13 cellular contexts compared by ENCODE assay signal in genomic region chr3:47799733-47800132, GRCh38. TPM values are rescaled to one million over a fixed set of nuclear protein-coding genes. Genes with fewer than 3 reads are reported as not detected.
DNase-seq lines count a peak whose midpoint lies in the region; ATAC-seq and TF ChIP-seq lines count a peak whose summit lies in the region.
"Had no signal": no experiment of that assay in that cellular context is flagged by ENCODE, and none has a peak within 500 bp of the region (broad histone marks: within the 10 kb centered on the region; RNA-seq: fewer than 3 reads in every experiment).

No MANE protein-coding gene starts in this region.

- 77 to 83% methylated on average over 4 of the region's 4 CpGs for WGBS in GM23248 (ENCODE audit: low coverage in 1 of 2, low lambda C conversion rate in 2 of 2, missing lambda C conversion rate in 2 of 2), 2 experiments

- intact Hi-C loops in CD14-positive monocyte (cut with micrococcal nuclease), result loop anchor here (5.0 kb wide), 2 partner anchors 277 to 287 kb away; partner anchors contain the start of gene ELP6 (in 1 of the 2)

- in situ Hi-C loops in GM23248 (cut with MboI), result loop anchor here (10.0 kb wide), 1 partner anchor 275 kb away; no protein-coding TSS in a partner anchor

- H3K36me3 ChIP-seq in GM23248 (ENCODE audit: low read depth), result no peaks in the 10 kb centered on the region
- no peaks in the 10 kb centered on the region for H3K36me3 ChIP-seq in kidney epithelial cell (ENCODE audit: control insufficient read depth, insufficient read depth, low read length)

- H3K4me1 ChIP-seq in GM23248 (ENCODE audit: insufficient read depth), result peaks cover 20% of the 10 kb centered on the region

- peaks cover 0 to 8% (median 1%) of the 10 kb centered on the region in 3 donors for H3K27me3 Mint-ChIP-seq in CD14-positive monocyte (ENCODE audit: low read depth in 3 of 3)
- no peaks in the 10 kb centered on the region for H3K27me3 Mint-ChIP-seq in activated T-cell treated with anti-CD3 and anti-CD28 coated beads, Interleukin-2, amount 50 U/mL, for 72 hours (ENCODE audit: low read depth)
- H3K27me3 Mint-ChIP-seq: effector memory CD8-positive, alpha-beta T cell; stimulated activated naive CD8-positive, alpha-beta T cell treated with anti-CD3 and anti-CD28 coated beads, Interleukin-15, Interleukin-2, amounts not matched to agents 100 ng/mL and 50 ng/mL, for 24 hours; T-cell had no signal

- DNase-seq in CD14-positive monocyte (ENCODE audit: low spot score) (no peak), GM23248 (peak; percentile 59), SW480 (ENCODE audit: low spot score) (peak; percentile 20), kidney epithelial cell (ENCODE audit: low read depth) (no peak), NCI-H2029 treated with DMSO at 0.1 percent for 48 hours (lab: John Stamatoyannopoulos, UW) (no peak), ureter (ENCODE audit: low spot score) (no peak), NCI-H524 (lab: John Stamatoyannopoulos, UW) (no peak)
- no peak for DNase-seq in activated T-cell treated with anti-CD3 and anti-CD28 coated beads, Interleukin-2, amount 50 U/mL, for 72 hours
- DNase-seq: effector memory CD8-positive, alpha-beta T cell; NCI-H2107; T-cell had no signal

- H3K27ac ChIP-seq in GM23248, result no peak overlapping the region
- H3K27ac ChIP-seq: skin epidermis had no signal

- peaks cover 20% of the 10 kb centered on the region for H3K4me1 Mint-ChIP-seq in CD14-positive monocyte
- H3K4me1 Mint-ChIP-seq in activated T-cell treated with anti-CD3 and anti-CD28 coated beads, Interleukin-2, amount 50 U/mL, for 72 hours (ENCODE audit: low read depth), result peaks cover 21% of the 10 kb centered on the region

- H3K36me3 Mint-ChIP-seq in CD14-positive monocyte, result no peaks in the 10 kb centered on the region
- peaks cover 0 to 2% of the 10 kb centered on the region in 2 donors for H3K36me3 Mint-ChIP-seq in activated T-cell treated with anti-CD3 and anti-CD28 coated beads, Interleukin-2, amount 50 U/mL, for 72 hours (ENCODE audit: insufficient read depth in 2 of 2)
- H3K36me3 Mint-ChIP-seq: T-cell had no signal

- no peaks in the 10 kb centered on the region for H3K9me3 ChIP-seq in GM23248 (ENCODE audit: low read depth)

- no peaks in the 10 kb centered on the region for H4K20me1 ChIP-seq in GM23248 (ENCODE audit: insufficient read depth)

- H3K9ac ChIP-seq in GM23248, result no peak overlapping the region

- H3K4me3 ChIP-seq in GM23248 (no peak overlapping the region), kidney epithelial cell (ENCODE audit: low read depth, low read length) (no peak overlapping the region)
- H3K4me3 ChIP-seq: skin epidermis had no signal

- no peak overlapping the region for H3K27ac Mint-ChIP-seq in CD14-positive monocyte
- no peak overlapping the region for H3K27ac Mint-ChIP-seq in activated T-cell treated with anti-CD3 and anti-CD28 coated beads, Interleukin-2, amount 50 U/mL, for 72 hours
- H3K27ac Mint-ChIP-seq: effector memory CD8-positive, alpha-beta T cell; stimulated activated naive CD8-positive, alpha-beta T cell treated with anti-CD3 and anti-CD28 coated beads, Interleukin-15, Interleukin-2, amounts not matched to agents 100 ng/mL and 50 ng/mL, for 24 hours; T-cell had no signal

- no peaks in the 10 kb centered on the region for H3K9me2 ChIP-seq in GM23248 (ENCODE audit: insufficient read depth)

- peaks cover 16% of the 10 kb centered on the region; the same call in 1 of the 2 replicates for H3F3A ChIP-seq in GM23248 (ENCODE audit: insufficient read depth)

- peak; percentile 70 for TF ChIP-seq CTCF in CD14-positive monocyte (IDR thresholded peaks at IDR 0.05)
- TF ChIP-seq CTCF in kidney epithelial cell (IDR thresholded peaks at IDR 0.05; ENCODE audit: insufficient read depth, low read length, poor library complexity, severe bottlenecking), result peak; percentile 31

- H3K9me3 Mint-ChIP-seq in CD14-positive monocyte, result no peaks in the 10 kb centered on the region
- no peaks in the 10 kb centered on the region for H3K9me3 Mint-ChIP-seq in activated T-cell treated with anti-CD3 and anti-CD28 coated beads, Interleukin-2, amount 50 U/mL, for 72 hours
- H3K9me3 Mint-ChIP-seq: effector memory CD8-positive, alpha-beta T cell; stimulated activated naive CD8-positive, alpha-beta T cell treated with anti-CD3 and anti-CD28 coated beads, Interleukin-15, Interleukin-2, amounts not matched to agents 100 ng/mL and 50 ng/mL, for 24 hours; T-cell had no signal

- peaks cover 14% of the 10 kb centered on the region for H3K79me2 ChIP-seq in GM23248 (ENCODE audit: insufficient read depth)

- no peak overlapping the region for H3K4me2 ChIP-seq in GM23248 (ENCODE audit: unreplicated experiment)

- no peak overlapping the region for H2AFZ ChIP-seq in GM23248

- no peaks in the 10 kb centered on the region for H3K27me3 ChIP-seq in GM23248 (replicated peaks; ENCODE audit: insufficient read depth)
- no peaks in the 10 kb centered on the region for H3K27me3 ChIP-seq in kidney epithelial cell (ENCODE audit: control insufficient read depth, insufficient read depth, low read length)

- ATAC-seq in activated T-cell treated with anti-CD3 and anti-CD28 coated beads, Interleukin-2, amount 50 U/mL, for 72 hours (replicated peaks in 1 of 2), result no peak
- ATAC-seq: effector memory CD8-positive, alpha-beta T cell; T-cell had no signal

- H3K4me3 Mint-ChIP-seq in CD14-positive monocyte, result no peak overlapping the region
- no peak overlapping the region for H3K4me3 Mint-ChIP-seq in activated T-cell treated with anti-CD3 and anti-CD28 coated beads, Interleukin-2, amount 50 U/mL, for 72 hours
- H3K4me3 Mint-ChIP-seq: effector memory CD8-positive, alpha-beta T cell; stimulated activated naive CD8-positive, alpha-beta T cell treated with anti-CD3 and anti-CD28 coated beads, Interleukin-15, Interleukin-2, amounts not matched to agents 100 ng/mL and 50 ng/mL, for 24 hours; T-cell had no signal

RNA-seq across cellular contexts. Expression of gene DHX30, which starts 3.2 kb away (rescaled TPM):
- polyA plus RNA-seq in CD14-positive monocyte (10 to 100 TPM; 19.4 to 20.1 TPM), GM23248 (2016; fragmentation: Nextera tagmentation; extraction: Ambion mirVana) (42.9 and 44.1 TPM in 2 replicates)
- 65.8 and 70.3 TPM in 2 replicates for total RNA-seq in GM23248 (2014; rRNA removed; shearing (Covaris generic))
- total RNA-seq in kidney epithelial cell (79.4 and 85.2 TPM in 2 replicates), ureter (81.5 TPM)
- total RNA-seq in activated T-cell treated with anti-CD3 and anti-CD28 coated beads, Interleukin-2, amount 50 U/mL, for 72 hours, result 10 to 100 TPM; 71.1 to 82.8 TPM

RNA-seq across cellular contexts. Expression of gene SMARCC1, which starts 18.0 kb away (rescaled TPM):
- polyA plus RNA-seq in CD14-positive monocyte, result 10 to 100 TPM; 20.5 to 33.5 TPM
- 29.5 and 31.5 TPM in 2 replicates for total RNA-seq in GM23248 (2014; rRNA removed; shearing (Covaris generic))
- polyA plus RNA-seq in GM23248 (2016; fragmentation: Nextera tagmentation; extraction: Ambion mirVana), result 40.9 and 43.4 TPM in 2 replicates
- total RNA-seq in kidney epithelial cell, result 92.1 and 94.0 TPM in 2 replicates
- 110 TPM for total RNA-seq in ureter
- 100 to 1,000 TPM in 1 of 2 donors, 10 to 100 TPM in 1; 98.0 to 118 TPM for total RNA-seq in activated T-cell treated with anti-CD3 and anti-CD28 coated beads, Interleukin-2, amount 50 U/mL, for 72 hours

Comparison
In these comparisons a context has a peak if more than half of its experiments do, and no peak if none do; other contexts are left out.
1. DNase-seq: peak in GM23248 (single experiment) and SW480 (single experiment); none in CD14-positive monocyte (single experiment), kidney epithelial cell (single experiment), NCI-H2029 treated with DMSO at 0.1 percent for 48 hours (single experiment), ureter (single experiment), activated T-cell treated with anti-CD3 and anti-CD28 coated beads, Interleukin-2, amount 50 U/mL, for 72 hours (0 of 2) and NCI-H524 (0 of 2).